1 cellular context compared by ENCODE assay signal in the genomic region with DNA sequence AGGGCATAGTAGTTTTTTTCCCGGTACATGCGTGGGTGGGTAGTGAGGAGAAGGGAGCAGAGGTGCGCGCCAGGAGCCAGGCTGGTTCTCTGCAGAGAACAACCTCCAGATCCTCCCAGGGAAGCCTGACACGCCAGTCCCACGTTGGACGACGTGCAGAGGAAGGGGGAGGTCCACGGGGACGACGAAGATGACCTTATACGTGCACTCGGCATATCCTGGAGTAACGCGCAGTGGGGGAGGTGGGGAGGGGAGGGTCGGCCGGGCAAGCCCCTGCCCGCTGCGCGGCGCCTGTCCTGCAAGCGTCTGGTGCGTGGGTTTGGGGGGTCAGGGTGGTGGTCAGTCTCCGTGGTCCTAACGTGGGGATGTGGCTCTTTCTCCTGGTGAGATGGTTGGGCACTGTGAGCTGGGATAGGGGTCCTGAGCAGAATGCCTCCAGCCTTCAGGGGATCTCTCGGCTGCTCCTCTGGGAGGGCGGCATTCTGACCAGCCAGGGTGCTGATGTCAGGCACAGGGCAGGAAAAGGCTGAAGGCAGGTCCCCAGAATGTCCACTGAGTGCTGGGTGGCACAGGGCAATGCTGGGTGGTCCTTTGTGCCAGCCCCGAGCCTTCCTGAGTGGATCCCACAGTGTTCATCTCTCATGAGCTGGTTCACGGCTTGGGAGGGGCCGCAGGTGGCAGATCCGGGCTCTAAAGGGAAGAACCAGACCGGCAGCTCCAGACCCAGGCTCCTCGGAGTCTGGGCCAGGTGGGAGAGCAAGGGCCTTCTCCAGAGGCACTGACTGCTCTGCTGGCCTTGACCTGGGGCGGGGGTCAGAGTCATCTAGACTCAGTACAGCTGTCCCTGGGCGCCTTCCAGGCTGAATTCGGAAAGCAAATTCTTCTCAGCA.
TF ChIP-seq lines count a peak whose summit lies in the region.

No MANE protein-coding gene starts in this region.

TF ChIP-seq in K562, 482 proteins besides CTCF, POLR2A, EP300 and RAD21:
- TF ChIP-seq TAF15 (IDR thresholded peaks at IDR 0.05; ENCODE audit: low read depth, low read length): no peak
- TF ChIP-seq PTBP1 (IDR thresholded peaks at IDR 0.05; ENCODE audit: low read depth, low read length): no peak
- TF ChIP-seq EGR1 (conservative IDR thresholded peaks at IDR 0.05): peak; percentile 31; the same call in 1 of the 2 replicates
